ENCODE assay signal across 1 cellular context in genomic region chr16:86609661-86610060, GRCh38.
TF ChIP-seq lines count a peak whose summit lies in the region.

No MANE protein-coding gene starts in this region.

TF ChIP-seq in HepG2, 621 proteins besides CTCF, POLR2A, EP300 and RAD21:
- no peak for TF ChIP-seq TOE1 (CRISPR knock-in tag; IDR thresholded peaks at IDR 0.05)
